In genomic region chr15:41695750-41696436, GRCh38 we compare ENCODE assay signal across 1 cellular context.
TF ChIP-seq lines count a peak whose summit lies in the region.

No MANE protein-coding gene starts in this region.

TF ChIP-seq in GM12878, 131 proteins besides CTCF, POLR2A, EP300 and RAD21 (continues in another document):
- TF ChIP-seq SPI1 (IDR thresholded peaks at IDR 0.05; ENCODE audit: borderline replicate concordance, insufficient read depth, low read depth, low read length), result peak; percentile 51; the same call in 1 of the 2 replicates
- no peak for TF ChIP-seq GATAD2B (conservative IDR thresholded peaks at IDR 0.05; ENCODE audit: low read depth)
- TF ChIP-seq ATF2 (IDR thresholded peaks at IDR 0.05; ENCODE audit: low read length), result 0 out of 2 replicates have a peak, but pooled peaks have one; percentile 27
- no peak for TF ChIP-seq IRF5 (IDR thresholded peaks at IDR 0.05; ENCODE audit: borderline replicate concordance)
- TF ChIP-seq NFYA (IDR thresholded peaks at IDR 0.05; ENCODE audit: borderline replicate concordance, low read depth, low read length), result no peak
- no peak for TF ChIP-seq E4F1 (IDR thresholded peaks at IDR 0.05; ENCODE audit: borderline replicate concordance, partially characterized antibody)
- TF ChIP-seq ZBTB33 (IDR thresholded peaks at IDR 0.05), result no peak
- no peak for TF ChIP-seq ESRRA (IDR thresholded peaks at IDR 0.05; ENCODE audit: low read length)
- TF ChIP-seq IKZF1 (conservative IDR thresholded peaks at IDR 0.05), result no peak
- no peak for TF ChIP-seq ZNF217 (IDR thresholded peaks at IDR 0.05)
- TF ChIP-seq STAT3 (IDR thresholded peaks at IDR 0.05; ENCODE audit: low read depth, low read length), result no peak
- no peak for TF ChIP-seq PBX3 (IDR thresholded peaks at IDR 0.05; ENCODE audit: insufficient replicate concordance, low read depth, low read length)
- TF ChIP-seq FOXM1 (IDR thresholded peaks at IDR 0.05; ENCODE audit: low read depth, low read length), result 0 out of 2 replicates have a peak, but pooled peaks have one; percentile 32
- peak in 1 of 2 experiments; percentile 54; a peak in 1 of 4 replicates for TF ChIP-seq ETV6 (conservative IDR thresholded peaks at IDR 0.05 in 1 of 2, IDR thresholded peaks at IDR 0.05 in 1 of 2; ENCODE audit: borderline replicate concordance in 1 of 2, low read depth in 1 of 2)
- no peak for TF ChIP-seq ZBED1 (IDR thresholded peaks at IDR 0.05; ENCODE audit: borderline replicate concordance)
- no peak for TF ChIP-seq HCFC1 (IDR thresholded peaks at IDR 0.05; ENCODE audit: low read length)
- TF ChIP-seq PKNOX1 (IDR thresholded peaks at IDR 0.05), result peak; percentile 23; the same call in 1 of the 2 replicates
- TF ChIP-seq SMAD1 (IDR thresholded peaks at IDR 0.05; ENCODE audit: low read depth, partially characterized antibody), result no peak
- TF ChIP-seq ZBTB40 (IDR thresholded peaks at IDR 0.05; ENCODE audit: borderline replicate concordance), result peak; percentile 64; the same call in 1 of the 2 replicates
- no peak for TF ChIP-seq HDAC2 (IDR thresholded peaks at IDR 0.05)
- no peak for TF ChIP-seq BCL3 (IDR thresholded peaks at IDR 0.05; ENCODE audit: borderline replicate concordance, insufficient read depth, low read depth, low read length, poor library complexity, severe bottlenecking)
- no peak for TF ChIP-seq POU2F2 (IDR thresholded peaks at IDR 0.05; ENCODE audit: borderline replicate concordance, low read depth, low read length)
- no peak for TF ChIP-seq NBN (IDR thresholded peaks at IDR 0.05)
- no peak for TF ChIP-seq BCLAF1 (IDR thresholded peaks at IDR 0.05)
- TF ChIP-seq HDAC6 (IDR thresholded peaks at IDR 0.05; ENCODE audit: unreplicated experiment), result no peak
- no peak for TF ChIP-seq NFXL1 (IDR thresholded peaks at IDR 0.05; ENCODE audit: borderline replicate concordance)
- no peak for TF ChIP-seq RCOR1 (conservative IDR thresholded peaks at IDR 0.05; ENCODE audit: low read depth, low read length)
- TF ChIP-seq ZNF274 (IDR thresholded peaks at IDR 0.05; ENCODE audit: insufficient read depth, insufficient read length), result no peak
- no peak for TF ChIP-seq ELK1 (IDR thresholded peaks at IDR 0.05; ENCODE audit: low read depth, low read length)
- TF ChIP-seq GABPA (IDR thresholded peaks at IDR 0.05; ENCODE audit: low read depth), result peak; percentile 65; the same call in 1 of the 2 replicates
- TF ChIP-seq JUND (IDR thresholded peaks at IDR 0.05; ENCODE audit: low read depth, low read length), result no peak
- no peak for TF ChIP-seq IKZF2 (IDR thresholded peaks at IDR 0.05)
- TF ChIP-seq JUNB (IDR thresholded peaks at IDR 0.05), result peak; percentile 27; the same call in 1 of the 2 replicates
- TF ChIP-seq PML (IDR thresholded peaks at IDR 0.05; ENCODE audit: low read length), result no peak
- no peak for TF ChIP-seq SRF (IDR thresholded peaks at IDR 0.05; ENCODE audit: low read depth in 2 of 2, low read length in 2 of 2)
